20 cellular contexts compared by ENCODE assay signal in genomic region chr2:76870011-76870410, GRCh38.
DNase-seq lines count a peak whose midpoint lies in the region; ATAC-seq, FAIRE-seq and TF ChIP-seq lines count a peak whose summit lies in the region.
"Had no signal": no experiment of that assay in that cellular context is flagged by ENCODE, and none has a peak within 500 bp of the region (broad histone marks: within the 10 kb centered on the region; RNA-seq: fewer than 3 reads in every experiment).

No MANE protein-coding gene starts in this region.

- no peak overlapping the region for H4K8ac ChIP-seq in mesendoderm (ENCODE audit: low read depth, low read length)

- no peaks in the 10 kb centered on the region for H3K79me2 ChIP-seq in GM23248 (ENCODE audit: insufficient read depth)
- no peaks in the 10 kb centered on the region for H3K79me2 ChIP-seq in mesendoderm (ENCODE audit: control insufficient read depth, insufficient read depth, low read length)

- no peak for FAIRE-seq in bronchial epithelial cell (lab: Jason Lieb, UNC)
- FAIRE-seq: astrocyte, colon had no signal

- no peak overlapping the region for H3K56ac ChIP-seq in mesendoderm (ENCODE audit: low read length)

- H3K9ac ChIP-seq in GM23248 = no peak overlapping the region
- H3K9ac ChIP-seq in mesendoderm (ENCODE audit: low read length) = no peak overlapping the region

- peak; percentile 7 for DNase-seq in GM23248
- peak; percentile 44 for DNase-seq in NCI-H69 (lab: John Stamatoyannopoulos, UW)
- DNase-seq in bronchial epithelial cell (ENCODE audit: low read depth) = peak; percentile 1
- peak; percentile 22 for DNase-seq in mesendoderm
- DNase-seq in left cardiac atrium = no peak
- no peak for DNase-seq in NK-92 (lab: John Stamatoyannopoulos, UW; ENCODE audit: unreplicated experiment)
- DNase-seq in DMS153 (lab: John Stamatoyannopoulos, UW) = no peak
- DNase-seq: activated CD4-positive, alpha-beta T cell treated with anti-CD3 and anti-CD28 coated beads for 36 hours; COR-L47; heart right ventricle; immature natural killer cell; NCI-H1930; spleen; stimulated activated CD4-positive, alpha-beta T cell treated with anti-CD3 and anti-CD28 coated beads, Interleukin-4, amount 100 ng/mL, for 4 hours; stimulated activated naive CD8-positive, alpha-beta T cell treated with anti-CD3 and anti-CD28 coated beads, Interleukin-15, amount 100 ng/mL, for 72 hours had no signal

- no peaks in the 10 kb centered on the region for H3F3A ChIP-seq in GM23248 (ENCODE audit: insufficient read depth)

- H2AK5ac ChIP-seq in mesendoderm (ENCODE audit: low read length) = no peak overlapping the region

- intact Hi-C loops in left cardiac atrium (cut with DNase I) = no loop called here

- H3K36me3 ChIP-seq in GM23248 (ENCODE audit: low read depth) = no peaks in the 10 kb centered on the region
- H3K36me3 ChIP-seq in bronchial epithelial cell (ENCODE audit: control insufficient read depth, insufficient read depth, low read length) = no peaks in the 10 kb centered on the region
- H3K36me3 ChIP-seq in mesendoderm (ENCODE audit: control insufficient read depth, insufficient read depth, low read length) = no peaks in the 10 kb centered on the region
- H3K36me3 ChIP-seq: heart right ventricle, prostate gland, spleen had no signal

- H3K18ac ChIP-seq in mesendoderm (ENCODE audit: low read length) = no peak overlapping the region

- no peaks in the 10 kb centered on the region for H3K4me1 ChIP-seq in GM23248 (ENCODE audit: insufficient read depth)
- H3K4me1 ChIP-seq in mesendoderm (ENCODE audit: control insufficient read depth, low read depth, low read length) = peaks cover 2% of the 10 kb centered on the region
- H3K4me1 ChIP-seq: heart right ventricle, prostate gland, spleen had no signal

- no peak overlapping the region for H2BK5ac ChIP-seq in mesendoderm (ENCODE audit: low read length)

- TF ChIP-seq CTCF in bronchial epithelial cell (IDR thresholded peaks at IDR 0.05; ENCODE audit: insufficient read depth, low read length, severe bottlenecking) = no peak

- no peak overlapping the region for H3K4me3 ChIP-seq in GM23248
- no peak overlapping the region for H3K4me3 ChIP-seq in bronchial epithelial cell (ENCODE audit: low read depth, low read length)
- H3K4me3 ChIP-seq in mesendoderm (ENCODE audit: low read length) = no peak overlapping the region
- H3K4me3 ChIP-seq: heart right ventricle, prostate gland, spleen had no signal

- H2AFZ ChIP-seq in GM23248 = no peak overlapping the region

- H3K27me3 ChIP-seq in GM23248 (replicated peaks; ENCODE audit: insufficient read depth) (no peaks in the 10 kb centered on the region), bronchial epithelial cell (ENCODE audit: control insufficient read depth, insufficient read depth, low read length) (no peaks in the 10 kb centered on the region), mesendoderm (ENCODE audit: insufficient read depth, low read length, poor library complexity) (no peaks in the 10 kb centered on the region)
- H3K27me3 ChIP-seq: heart right ventricle, spleen had no signal

- no peaks in the 10 kb centered on the region for H4K20me1 ChIP-seq in GM23248 (ENCODE audit: insufficient read depth)

- ATAC-seq in left cardiac atrium = no peak
- ATAC-seq: activated CD4-positive, alpha-beta T cell treated with anti-CD3 and anti-CD28 coated beads for 36 hours; activated naive CD4-positive, alpha-beta T cell treated with anti-CD3 and anti-CD28 coated beads, Interleukin-2, amount 50 U/mL, for 72 hours; heart right ventricle; Right ventricle myocardium inferior; stimulated activated naive CD8-positive, alpha-beta T cell treated with anti-CD3 and anti-CD28 coated beads, Interleukin-15, amount 100 ng/mL, for 72 hours had no signal

- no peak overlapping the region for H3K4ac ChIP-seq in mesendoderm (ENCODE audit: low read depth, low read length)

- no peaks in the 10 kb centered on the region for H3K9me2 ChIP-seq in GM23248 (ENCODE audit: insufficient read depth)

- H2BK120ac ChIP-seq in mesendoderm (ENCODE audit: low read depth, low read length) = no peak overlapping the region

- no peaks in the 10 kb centered on the region for H3K79me1 ChIP-seq in mesendoderm (ENCODE audit: low read length)

- in situ Hi-C loops in GM23248 (cut with MboI) = no loop called here

- 20 to 46% methylated on average over 1 of the region's 1 CpG for whole genome bisulfite sequencing in GM23248 (ENCODE audit: low coverage in 1 of 2, low lambda C conversion rate in 2 of 2, missing lambda C conversion rate in 2 of 2), 2 experiments
- no CpG with 5 or more reads among the region's 1 CpG for WGBS in mesendoderm (ENCODE audit: extremely low coverage, insufficient coverage, low lambda C conversion rate)

- H3K27ac ChIP-seq in GM23248 (no peak overlapping the region), mesendoderm (ENCODE audit: low read depth, low read length) (no peak overlapping the region)
- H3K27ac ChIP-seq: heart right ventricle, prostate gland, spleen had no signal

- H4K5ac ChIP-seq in mesendoderm (ENCODE audit: low read length) = no peak overlapping the region

- no peak overlapping the region for H2BK15ac ChIP-seq in mesendoderm (replicated peaks; ENCODE audit: low read depth)

- H3K9me3 ChIP-seq in GM23248 (ENCODE audit: low read depth) = no peaks in the 10 kb centered on the region
- H3K9me3 ChIP-seq: heart right ventricle, prostate gland, spleen had no signal

- no peak overlapping the region for H3K4me2 ChIP-seq in GM23248 (ENCODE audit: unreplicated experiment)
- H3K4me2 ChIP-seq in mesendoderm (ENCODE audit: low read length) = no peak overlapping the region

- H3K23ac ChIP-seq in mesendoderm (ENCODE audit: low read length) = no peak overlapping the region

Comparison
In these comparisons a context has a peak if more than half of its experiments do, and no peak if none do; other contexts are left out.
1. DNase-seq: peak in GM23248 (single experiment), NCI-H69 (single experiment), bronchial epithelial cell (single experiment) and mesendoderm (single experiment); none in left cardiac atrium (single experiment), NK-92 (single experiment) and DMS153 (single experiment).